Comparison of ENCODE assay signal across 15 cellular contexts in genomic region chr2:72198532-72199241, GRCh38. TPM values are rescaled to one million over a fixed set of nuclear protein-coding genes. Genes with fewer than 3 reads are reported as not detected.
DNase-seq lines count a peak whose midpoint lies in the region; ATAC-seq, FAIRE-seq and TF ChIP-seq lines count a peak whose summit lies in the region.
"Had no signal": no experiment of that assay in that cellular context is flagged by ENCODE, and none has a peak within 500 bp of the region (broad histone marks: within the 10 kb centered on the region; RNA-seq: fewer than 3 reads in every experiment).

No MANE protein-coding gene starts in this region.

- TF ChIP-seq CTCF in AG04449 (IDR thresholded peaks at IDR 0.05; ENCODE audit: insufficient read depth, low read length, missing control alignments) (peak; percentile 24), HFFc6 (IDR thresholded peaks at IDR 0.05) (peak; percentile 64), bronchial epithelial cell (IDR thresholded peaks at IDR 0.05; ENCODE audit: insufficient read depth, low read length, severe bottlenecking) (peak; percentile 23), keratinocyte (optimal IDR thresholded peaks at IDR 0.05 in 1 of 3, IDR thresholded peaks at IDR 0.05 in 1 of 3, conservative IDR thresholded peaks at IDR 0.05 in 1 of 3; ENCODE audit: extremely low read depth in 1 of 3, insufficient read depth in 2 of 3, low read length in 3 of 3) (peak in 1 of 3 experiments; percentile 34)

- no peak overlapping the region for H2AFZ ChIP-seq in keratinocyte (ENCODE audit: control insufficient read depth, low read length)

- no peak for FAIRE-seq in bronchial epithelial cell (lab: Jason Lieb, UNC)
- peak; percentile 52 for FAIRE-seq in keratinocyte (lab: Jason Lieb, UNC)
- FAIRE-seq: endometrium had no signal

- peaks cover 2% of the 10 kb centered on the region for H3K4me1 ChIP-seq in keratinocyte (ENCODE audit: control insufficient read depth, extremely low read depth, insufficient read depth, low read length)
- H3K4me1 ChIP-seq: psoas muscle had no signal

- no peaks in the 10 kb centered on the region for H3K27me3 Mint-ChIP-seq in HFFc6 (ENCODE audit: insufficient read depth)
- H3K27me3 Mint-ChIP-seq: activated CD4-positive, alpha-beta T cell treated with anti-CD3 and anti-CD28 coated beads for 36 hours had no signal

- ATAC-seq in HG02970 (IDR thresholded peaks at IDR 0.05; ENCODE audit: low FRiP score, unreplicated experiment) (no peak), GM21528 (IDR thresholded peaks at IDR 0.05; ENCODE audit: low FRiP score, unreplicated experiment) (no peak), GM18907 (IDR thresholded peaks at IDR 0.05; ENCODE audit: unreplicated experiment) (no peak)
- ATAC-seq: activated CD4-positive, alpha-beta T cell treated with anti-CD3 and anti-CD28 coated beads for 36 hours; CD8-positive, alpha-beta T cell had no signal

- no peaks in the 10 kb centered on the region for H3K79me2 ChIP-seq in keratinocyte (ENCODE audit: control insufficient read depth, insufficient read depth, low read length)

- peak overlapping the region; percentile 56 for H3K27ac Mint-ChIP-seq in HFFc6
- H3K27ac Mint-ChIP-seq: activated CD4-positive, alpha-beta T cell treated with anti-CD3 and anti-CD28 coated beads for 36 hours; CD8-positive, alpha-beta T cell had no signal

- dilution Hi-C loops in keratinocyte (cut with MboI; ENCODE audit: extremely low pct_ligation_motif_present, low sequenced_read_pairs) = no loop called here

- no peaks in the 10 kb centered on the region for H3K9me1 ChIP-seq in keratinocyte (ENCODE audit: control insufficient read depth, extremely low read depth, insufficient read depth, low read length)

- H3K4me2 ChIP-seq in keratinocyte (ENCODE audit: control insufficient read depth, extremely low read depth, insufficient read depth, low read depth, low read length) = no peak overlapping the region

- H3K36me3 Mint-ChIP-seq in HFFc6 (ENCODE audit: low read depth) = no peaks in the 10 kb centered on the region
- H3K36me3 Mint-ChIP-seq: CD8-positive, alpha-beta T cell had no signal

- H3K36me3 ChIP-seq in bronchial epithelial cell (ENCODE audit: control insufficient read depth, insufficient read depth, low read length) (no peaks in the 10 kb centered on the region), keratinocyte (ENCODE audit: control insufficient read depth in 2 of 2, extremely low read depth in 1 of 2, insufficient read depth in 2 of 2, low read length in 2 of 2) (no peaks in the 10 kb centered on the region)
- H3K36me3 ChIP-seq: upper lobe of left lung had no signal

- H4K20me1 ChIP-seq in keratinocyte (ENCODE audit: control insufficient read depth, extremely low read depth, insufficient read depth, low read length) = no peaks in the 10 kb centered on the region

- no peak overlapping the region for H3K4me3 Mint-ChIP-seq in HFFc6
- H3K4me3 Mint-ChIP-seq: activated CD4-positive, alpha-beta T cell treated with anti-CD3 and anti-CD28 coated beads for 36 hours; CD8-positive, alpha-beta T cell had no signal

- no peak overlapping the region for H3K9ac ChIP-seq in keratinocyte (ENCODE audit: control insufficient read depth, extremely low read depth, insufficient read depth, low read length)

- H3K27me3 ChIP-seq in bronchial epithelial cell (ENCODE audit: control insufficient read depth, insufficient read depth, low read length) (no peaks in the 10 kb centered on the region), keratinocyte (ENCODE audit: control insufficient read depth, extremely low read depth, insufficient read depth, low read length) (no peaks in the 10 kb centered on the region)
- H3K27me3 ChIP-seq: upper lobe of left lung had no signal

- CTCF ChIA-PET in AG04449 (lab: Yijun Ruan, JAX) = interaction anchor here (0.6 to 3.6 kb wide), 8 partner anchors 9 to 653 kb away, joined by 3 to 34 read pairs (median 4); no protein-coding TSS in a partner anchor

- H3K4me3 ChIP-seq in AG04449 (ENCODE audit: low read depth, low read length) (no peak overlapping the region), bronchial epithelial cell (ENCODE audit: low read depth, low read length) (no peak overlapping the region), keratinocyte (ENCODE audit: control insufficient read depth in 2 of 3, extremely low read depth in 1 of 3, insufficient read depth in 2 of 3, low read depth in 1 of 3, low read length in 3 of 3) (no peak overlapping the region)
- H3K4me3 ChIP-seq: psoas muscle, upper lobe of left lung had no signal

- H3K27ac ChIP-seq in keratinocyte (ENCODE audit: control insufficient read depth, insufficient read depth, low read length) = no peak overlapping the region
- H3K27ac ChIP-seq: psoas muscle, upper lobe of left lung had no signal

- DNase-seq in AG04449 (ENCODE audit: low read depth, low spot score) = peak; percentile 17
- DNase-seq in HFFc6 = peak; percentile 50
- DNase-seq in bronchial epithelial cell (ENCODE audit: low read depth) = peak; percentile 83
- DNase-seq in keratinocyte (ENCODE audit: low read depth, low spot score) = no peak
- no peak for DNase-seq in NCI-H2171 (lab: John Stamatoyannopoulos, UW)
- DNase-seq: activated CD4-positive, alpha-beta T cell treated with anti-CD3 and anti-CD28 coated beads for 36 hours; activated naive CD4-positive, alpha-beta T cell treated with anti-CD3 and anti-CD28 coated beads, Interleukin-2, amount 50 U/mL, for 16 hours; CD8-positive, alpha-beta T cell; NCI-H446 treated with DMSO at 0.1 percent for 48 hours; psoas muscle; upper lobe of left lung had no signal

- no peaks in the 10 kb centered on the region for H3K9me3 Mint-ChIP-seq in HFFc6
- H3K9me3 Mint-ChIP-seq: CD8-positive, alpha-beta T cell had no signal

- peaks cover 18% of the 10 kb centered on the region for H3K4me1 Mint-ChIP-seq in HFFc6 (ENCODE audit: low read depth)
- H3K4me1 Mint-ChIP-seq: activated CD4-positive, alpha-beta T cell treated with anti-CD3 and anti-CD28 coated beads for 36 hours had no signal

- POLR2A ChIA-PET in AG04449 (lab: Yijun Ruan, JAX) = no interaction called here

- no peaks in the 10 kb centered on the region for H3K9me3 ChIP-seq in keratinocyte (ENCODE audit: control insufficient read depth, low read depth, low read length)
- H3K9me3 ChIP-seq: psoas muscle, upper lobe of left lung had no signal

RNA-seq across cellular contexts. Expression of gene CYP26B1, which starts 51.0 kb away (rescaled TPM):
- under 1 TPM in 5 of 6 experiments, not detected in 1; 0.05 to 0.66 (median 0.14) TPM for total RNA-seq in HFFc6 (2021; fragmentation: NEBNext Ultra II Directional; extraction: Animal tissue kit (Norgen Biotek cat#: 25700))
- total RNA-seq in bronchial epithelial cell = under 0.01 and 0.53 TPM in 2 replicates
- polyA plus RNA-seq in keratinocyte = 0.75 to 1.8 TPM (median 1.2 TPM) in 3 replicates
- 4.3 TPM for polyA plus RNA-seq in keratinocyte (2011; ENCODE audit: low read depth)
- polyA plus RNA-seq in keratinocyte (2011; cell fraction: cytosol; rRNA removed) = 0.45 and 0.74 TPM in 2 replicates
- 5.3 and 5.9 TPM in 2 replicates for polyA plus RNA-seq in keratinocyte (2011; cell fraction: nucleus; rRNA removed)
- 1.3 and 6.0 TPM in 2 replicates for polyA plus RNA-seq in keratinocyte (2012; ENCODE audit: low replicate concordance)
- polyA minus RNA-seq in keratinocyte = 1.1 to 2.4 TPM (median 1.4 TPM) in 3 replicates
- polyA minus RNA-seq in keratinocyte (2011; cell fraction: cytosol; rRNA and poly(A)+ RNA removed) = 1.2 TPM
- 3.3 and 3.5 TPM in 2 replicates for polyA minus RNA-seq in keratinocyte (2011; cell fraction: nucleus; rRNA and poly(A)+ RNA removed)
- total RNA-seq: activated CD4-positive, alpha-beta T cell treated with anti-CD3 and anti-CD28 coated beads for 36 hours; CD8-positive, alpha-beta T cell had no signal

Comparison
In these comparisons a context has a peak if more than half of its experiments do, and no peak if none do; other contexts are left out.
1. DNase-seq: peak in AG04449 (single experiment), HFFc6 (single experiment) and bronchial epithelial cell (single experiment); none in keratinocyte (single experiment) and NCI-H2171 (single experiment).